ENCODE assay signal across 8 cellular contexts in genomic region chrX:47561653-47562151, GRCh38. TPM values are rescaled to one million over a fixed set of nuclear protein-coding genes. Genes with fewer than 3 reads are reported as not detected.
DNase-seq lines count a peak whose midpoint lies in the region; ATAC-seq, FAIRE-seq and TF ChIP-seq lines count a peak whose summit lies in the region.

No MANE protein-coding gene starts in this region.

- no peak for TF ChIP-seq EP300 in sigmoid colon (IDR thresholded peaks at IDR 0.05)

- peaks cover 0 to 29% (median 5%) of the 10 kb centered on the region in 4 donors for H3K36me3 ChIP-seq in sigmoid colon

- DNase-seq in GM12891 (ENCODE audit: insufficient read length, low spot score) (no peak), T-helper 17 cell (no peak), fibroblast of the aortic adventitia (ENCODE audit: low read depth) (no peak), sigmoid colon (no peak), NCI-H524 (lab: John Stamatoyannopoulos, UW) (no peak), globus pallidus (ENCODE audit: low spot score) (no peak)

- H3K4me3 Mint-ChIP-seq in T-helper 17 cell, result peak overlapping the region; percentile 91

- peaks cover 7% of the 10 kb centered on the region for H3K36me3 Mint-ChIP-seq in T-helper 17 cell (ENCODE audit: low read depth)

- intact Hi-C loops in sigmoid colon (cut with DNase I), result loop anchor here (2.0 to 5.0 kb wide), 2 partner anchors 59 to 86 kb away; no protein-coding TSS in a partner anchor

- TF ChIP-seq CTCF in fibroblast of the aortic adventitia (IDR thresholded peaks at IDR 0.05; ENCODE audit: insufficient read depth, low read length) (no peak), sigmoid colon (IDR thresholded peaks at IDR 0.05) (no peak)

- H3K27me3 Mint-ChIP-seq in T-helper 17 cell, result no peaks in the 10 kb centered on the region

- ATAC-seq in T-helper 17 cell, result no peak
- ATAC-seq in GM18519 (IDR thresholded peaks at IDR 0.05; ENCODE audit: low FRiP score, unreplicated experiment), result no peak
- ATAC-seq in HG02981 (IDR thresholded peaks at IDR 0.05; ENCODE audit: unreplicated experiment), result no peak

- H3K4me1 Mint-ChIP-seq in T-helper 17 cell, result peaks cover 25% of the 10 kb centered on the region

- H3K9me3 ChIP-seq in T-helper 17 cell (ENCODE audit: control insufficient read depth, low read length, poor library complexity, severe bottlenecking) (no peaks in the 10 kb centered on the region), sigmoid colon (no peaks in the 10 kb centered on the region)

- H3K27me3 ChIP-seq in sigmoid colon, result peaks cover 0 to 3% (median 0%) of the 10 kb centered on the region in 3 donors

- 1 to 5% methylated on average over 10 of the region's 10 CpGs for WGBS in sigmoid colon, 2 donors

- peak; percentile 13 for FAIRE-seq in GM12891 (lab: Jason Lieb, UNC)

- H3K27ac Mint-ChIP-seq in T-helper 17 cell, result peak overlapping the region; percentile 96

- peaks cover 0 to 14% (median 11%) of the 10 kb centered on the region in 4 donors for H3K4me1 ChIP-seq in sigmoid colon

- TF ChIP-seq POLR2A in GM12891 (IDR thresholded peaks at IDR 0.05; ENCODE audit: low read depth, low read length), result no peak
- no peak for TF ChIP-seq POLR2A in sigmoid colon (IDR thresholded peaks at IDR 0.05)

- H3K4me3 ChIP-seq in fibroblast of the aortic adventitia (ENCODE audit: low read depth, low read length), result peak overlapping the region; percentile 74
- H3K4me3 ChIP-seq in sigmoid colon, result peak overlapping the region; percentile 61 to 74 (median 61)

- peak overlapping the region; percentile 89 to 95 (median 92) for H3K27ac ChIP-seq in sigmoid colon

TF ChIP-seq in GM12891, 5 proteins besides CTCF, POLR2A, EP300 and RAD21:
- TF ChIP-seq PAX5 (IDR thresholded peaks at IDR 0.05; ENCODE audit: insufficient read depth, low read length, severe bottlenecking), result no peak
- TF ChIP-seq SPI1 (IDR thresholded peaks at IDR 0.05; ENCODE audit: low read depth, low read length), result no peak
- TF ChIP-seq POLR2AphosphoS5 (IDR thresholded peaks at IDR 0.05; ENCODE audit: low read depth, low read length), result no peak
- no peak for TF ChIP-seq TAF1 (IDR thresholded peaks at IDR 0.05; ENCODE audit: low read depth, low read length)
TF ChIP-seq in GM12891: peak in this region for 0.

RNA-seq across cellular contexts. Expression of gene ARAF, which starts 0.7 kb away (rescaled TPM):
- 47.2 TPM for polyA plus RNA-seq in GM12891 (2012; ENCODE audit: low read depth, missing spikeins)
- total RNA-seq in T-helper 17 cell (100 to 1,000 TPM; 132 to 140 TPM), fibroblast of the aortic adventitia (ENCODE audit: low replicate concordance) (9.2 and 20.9 TPM in 2 replicates), sigmoid colon (10 to 100 TPM; 25.7 to 30.3 (median 28.0) TPM)
- 10 to 100 TPM; 34.9 to 57.8 (median 48.0) TPM for polyA plus RNA-seq in sigmoid colon

RNA-seq across cellular contexts. Expression of gene TIMP1, which starts 20.5 kb away (rescaled TPM):
- 294 TPM for polyA plus RNA-seq in GM12891 (2012; ENCODE audit: low read depth, missing spikeins)
- total RNA-seq in T-helper 17 cell (100 to 1,000 TPM in 1 of 2 donors, 10 to 100 TPM in 1; 94.5 to 143 TPM), fibroblast of the aortic adventitia (ENCODE audit: low replicate concordance) (834 and 863 TPM in 2 replicates), sigmoid colon (100 to 1,000 TPM; 105 to 158 (median 115) TPM)
- polyA plus RNA-seq in sigmoid colon, result 100 to 1,000 TPM in 1 of 3 donors, 10 to 100 TPM in 2; 40.2 to 164 (median 60.1) TPM

RNA-seq across cellular contexts. Expression of gene SYN1, which starts 58.0 kb away (rescaled TPM):
- polyA plus RNA-seq in GM12891 (2012; ENCODE audit: low read depth, missing spikeins), result 1.1 TPM
- total RNA-seq in T-helper 17 cell, result 1 to 10 TPM in 1 of 2 donors, under 1 TPM in 1; 0.52 to 1.1 TPM
- 0.09 TPM in 1 of 2 replicates, not detected in the other for total RNA-seq in fibroblast of the aortic adventitia (ENCODE audit: low replicate concordance)
- 1 to 10 TPM in 2 of 4 donors, under 1 TPM in 2; 0.16 to 1.4 (median 1.0) TPM for total RNA-seq in sigmoid colon
- polyA plus RNA-seq in sigmoid colon, result 1 to 10 TPM in 1 of 3 donors, under 1 TPM in 1, not detected in 1; 0.46 to 1.6 TPM
